Comparison of ENCODE assay signal across 8 cellular contexts in genomic region chrX:51461053-51462050, GRCh38.
DNase-seq lines count a peak whose midpoint lies in the region; ATAC-seq and TF ChIP-seq lines count a peak whose summit lies in the region.

No MANE protein-coding gene starts in this region.

- ATAC-seq in GM21529 (IDR thresholded peaks at IDR 0.05; ENCODE audit: unreplicated experiment): no peak

- H3K27ac ChIP-seq in HEK293 (ENCODE audit: extremely low read depth, low read depth, low read length) (no peak overlapping the region), RWPE1 (no peak overlapping the region)

- H3K4me3 ChIP-seq in HEK293 (ENCODE audit: low read depth, low read length) (no peak overlapping the region), retinal pigment epithelial cell (ENCODE audit: low read length) (no peak overlapping the region)

- no peak for TF ChIP-seq CTCF in HEK293 (tag by site-specific recombination; IDR thresholded peaks at IDR 0.05)
- peak; percentile 68 for TF ChIP-seq CTCF in RWPE1 (conservative IDR thresholded peaks at IDR 0.05; ENCODE audit: low read depth)
- peak; percentile 82 for TF ChIP-seq CTCF in retinal pigment epithelial cell (conservative IDR thresholded peaks at IDR 0.05; ENCODE audit: low read depth, low read length)

- CTCF ChIA-PET in HEK293 (lab: Yijun Ruan, JAX): interaction anchor here (0.6 to 4.1 kb wide), 32 partner anchors 9 to 770 kb away, joined by 3 to 32 read pairs (median 3); no protein-coding TSS in a partner anchor
- CTCF ChIA-PET in RWPE1 (lab: Yijun Ruan, JAX): interaction anchor here (0.6 to 1.3 kb wide), 15 partner anchors 12 to 799 kb away, joined by 3 to 8 read pairs (median 3); no protein-coding TSS in a partner anchor

- no peaks in the 10 kb centered on the region for H3K9me3 ChIP-seq in HEK293 (ENCODE audit: control insufficient read depth, insufficient read depth, low read depth, low read length)

- POLR2A ChIA-PET in HEK293 (lab: Yijun Ruan, JAX): no interaction called here
- POLR2A ChIA-PET in RWPE1 (lab: Yijun Ruan, JAX; ENCODE audit: low non-redundant PET): no interaction called here

- H3K4me1 ChIP-seq in HEK293 (ENCODE audit: control insufficient read depth, insufficient read depth, low read length): no peaks in the 10 kb centered on the region

- H3K36me3 ChIP-seq in HEK293 (ENCODE audit: control insufficient read depth in 2 of 2, insufficient read depth in 1 of 2, low read length in 2 of 2): no peaks in the 10 kb centered on the region

- DNase-seq in NOMO-1 treated with DMSO at 0.1 percent for 48 hours (lab: John Stamatoyannopoulos, UW; ENCODE audit: unreplicated experiment) (peak; percentile 6), NOMO-1 treated with dmso at 0.1 percent for 144 hours (lab: John Stamatoyannopoulos, UW; ENCODE audit: unreplicated experiment) (no peak), RWPE1 (ENCODE audit: low spot score) (peak; percentile 1), fibroblast of the conjunctiva (ENCODE audit: low read depth) (peak; percentile 33), retinal pigment epithelial cell (ENCODE audit: low read depth) (peak; percentile 2), GOT3 (lab: John Stamatoyannopoulos, UW) (no peak)

TF ChIP-seq in HEK293, 187 proteins besides CTCF, POLR2A, EP300 and RAD21:
- no peak for TF ChIP-seq ZNF544 (tag by site-specific recombination; IDR thresholded peaks at IDR 0.05)
- TF ChIP-seq ZBTB20 (tag by site-specific recombination; IDR thresholded peaks at IDR 0.05): no peak
- TF ChIP-seq ZBTB17 (tag by site-specific recombination; IDR thresholded peaks at IDR 0.05): no peak
- peak; percentile 49 for TF ChIP-seq ZNF654 (tag by site-specific recombination; IDR thresholded peaks at IDR 0.05; ENCODE audit: low read depth)
- TF ChIP-seq KLF16 (tag by site-specific recombination; IDR thresholded peaks at IDR 0.05): no peak
- TF ChIP-seq PRDM2 (tag by site-specific recombination; IDR thresholded peaks at IDR 0.05; ENCODE audit: borderline replicate concordance): no peak
- TF ChIP-seq ZNF518A (tag by site-specific recombination; conservative IDR thresholded peaks at IDR 0.05; ENCODE audit: low read depth): no peak
- no peak for TF ChIP-seq ZNF133 (tag by site-specific recombination; IDR thresholded peaks at IDR 0.05)
- TF ChIP-seq PRDM1 (tag by site-specific recombination; IDR thresholded peaks at IDR 0.05): 0 out of 2 replicates have a peak, but pooled peaks have one; percentile 4
- no peak for TF ChIP-seq ZNF146 (tag by site-specific recombination; IDR thresholded peaks at IDR 0.05)

Comparison
In these comparisons a context has a peak if more than half of its experiments do, and no peak if none do; other contexts are left out.
1. DNase-seq: peak in NOMO-1 treated with DMSO at 0.1 percent for 48 hours (single experiment), RWPE1 (single experiment), fibroblast of the conjunctiva (single experiment) and retinal pigment epithelial cell (single experiment); none in NOMO-1 treated with dmso at 0.1 percent for 144 hours (single experiment) and GOT3 (single experiment).